ENCODE assay signal across 8 cellular contexts in genomic region chr3:150183619-150184425, GRCh38.
DNase-seq lines count a peak whose midpoint lies in the region; ATAC-seq, FAIRE-seq and TF ChIP-seq lines count a peak whose summit lies in the region.

No MANE protein-coding gene starts in this region.

- peak; percentile 96 for ATAC-seq in right cardiac atrium

- no peak for TF ChIP-seq EP300 in SK-N-SH (IDR thresholded peaks at IDR 0.05; ENCODE audit: borderline replicate concordance in 1 of 2, low read depth in 1 of 2, low read length in 1 of 2)

- no peak overlapping the region for H3K27ac Mint-ChIP-seq in progenitor cell of endocrine pancreas

- peak; percentile 88 for FAIRE-seq in G401.6 (lab: Jason Lieb, UNC)

- peak overlapping the region; percentile 74 for H3K4me2 ChIP-seq in SK-N-SH

- H3K36me3 Mint-ChIP-seq in progenitor cell of endocrine pancreas (ENCODE audit: insufficient read depth) = no peaks in the 10 kb centered on the region

- H3K9me2 ChIP-seq in SK-N-SH = no peaks in the 10 kb centered on the region

- peak overlapping the region; percentile 82 for H2AFZ ChIP-seq in SK-N-SH (ENCODE audit: low read depth)

- peak overlapping the region; percentile 37 for H3K4me3 ChIP-seq in HEK293 (ENCODE audit: low read depth, low read length)
- peak overlapping the region; percentile 42 to 44 for H3K4me3 ChIP-seq in SK-N-SH (ENCODE audit: low read depth in 2 of 2, low read length in 1 of 2)
- H3K4me3 ChIP-seq in ascending aorta = peak overlapping the region; percentile 48 to 60
- peak overlapping the region; percentile 62 for H3K4me3 ChIP-seq in right cardiac atrium (ENCODE audit: low read length)

- peaks cover 8% of the 10 kb centered on the region for H3K4me1 Mint-ChIP-seq in progenitor cell of endocrine pancreas (ENCODE audit: low read depth)

- peak; percentile 85 for DNase-seq in NAMALWA (ENCODE audit: low spot score)
- peak; percentile 63 for DNase-seq in SK-N-SH
- peak in 1 of 2 donors; percentile 80 for DNase-seq in ascending aorta (ENCODE audit: low spot score in 2 of 2)
- DNase-seq in right cardiac atrium = peak; percentile 74 to 84 (median 84)
- DNase-seq in progenitor cell of endocrine pancreas (ENCODE audit: low spot score, unreplicated experiment) = peak; percentile 40
- DNase-seq in effector CD8-positive, alpha-beta T cell (lab: John Stamatoyannopoulos, UW) = no peak

- no peaks in the 10 kb centered on the region for H4K20me1 ChIP-seq in SK-N-SH (ENCODE audit: insufficient read depth)

- no peaks in the 10 kb centered on the region for H3K4me1 ChIP-seq in HEK293 (ENCODE audit: control insufficient read depth, insufficient read depth, low read length)
- peaks cover 5 to 15% of the 10 kb centered on the region in 2 experiments; a peak in 2 of 4 replicates for H3K4me1 ChIP-seq in SK-N-SH (ENCODE audit: control insufficient read depth in 1 of 2, insufficient read depth in 2 of 2, low read depth in 1 of 2, low read length in 1 of 2)
- peaks cover 0 to 2% of the 10 kb centered on the region in 2 donors for H3K4me1 ChIP-seq in ascending aorta
- H3K4me1 ChIP-seq in right cardiac atrium (ENCODE audit: control insufficient read depth, insufficient read depth, low read length) = no peaks in the 10 kb centered on the region

- CTCF ChIA-PET in HEK293 (lab: Yijun Ruan, JAX) = interaction anchor here (0.5 to 2.8 kb wide), 30 partner anchors 9 to 1959 kb away, joined by 3 to 31 read pairs (median 3); partner anchors contain the start of gene PFN2
- CTCF ChIA-PET in SK-N-SH (lab: Yijun Ruan, JAX) = interaction anchor here (0.6 to 3.2 kb wide), 58 partner anchors 9 to 686 kb away, joined by 3 to 134 read pairs (median 4); partner anchors contain the start of gene PFN2

- no peak overlapping the region for H3K4me3 Mint-ChIP-seq in progenitor cell of endocrine pancreas (ENCODE audit: low read depth)

- POLR2A ChIA-PET in HEK293 (lab: Yijun Ruan, JAX) (interaction anchor here (0.6 kb wide), 1 partner anchor 214 kb away, joined by 3 read pairs; no protein-coding TSS in a partner anchor), SK-N-SH (lab: Yijun Ruan, JAX) (interaction anchor here (0.7 to 1.5 kb wide), 3 partner anchors 9 to 304 kb away, joined by 3 to 7 read pairs (median 3); partner anchors contain the start of gene PFN2)

- intact Hi-C loops in ascending aorta (cut with DNase I) (loop anchor here (1.0 to 10.0 kb wide), 2 partner anchors 215 to 249 kb away; no protein-coding TSS in a partner anchor), right cardiac atrium (cut with DNase I) (loop anchor here (2.0 to 5.0 kb wide), 3 partner anchors 213 to 217 kb away; partner anchors contain the start of gene PFN2 (in 1 of the 4))

- H3K27me3 Mint-ChIP-seq in progenitor cell of endocrine pancreas = peaks cover 8% of the 10 kb centered on the region

- 9% methylated on average over 22 of the region's 22 CpGs for WGBS in SK-N-SH (ENCODE audit: low lambda C conversion rate)
- 5% methylated on average over 22 of the region's 22 CpGs for WGBS in right cardiac atrium

- TF ChIP-seq RAD21 in SK-N-SH (IDR thresholded peaks at IDR 0.05; ENCODE audit: low read length) = peak; percentile 90

- peak overlapping the region; percentile 50; the same call in 1 of the 2 replicates for H3K9ac ChIP-seq in SK-N-SH

- H3F3A ChIP-seq in SK-N-SH (replicated peaks; ENCODE audit: insufficient read depth) = peaks cover 18% of the 10 kb centered on the region

- peaks cover 10% of the 10 kb centered on the region for H3K9me3 Mint-ChIP-seq in progenitor cell of endocrine pancreas (ENCODE audit: low read depth)

- no peak overlapping the region for H3K27ac ChIP-seq in HEK293 (ENCODE audit: extremely low read depth, low read depth, low read length)
- peak overlapping the region; percentile 62 to 73; a peak in 3 of 4 replicates for H3K27ac ChIP-seq in SK-N-SH (ENCODE audit: low read depth in 2 of 2, low read length in 1 of 2)
- peak overlapping the region; percentile 57 to 69 for H3K27ac ChIP-seq in ascending aorta
- peak overlapping the region; percentile 51 for H3K27ac ChIP-seq in right cardiac atrium (ENCODE audit: low read length)

- H3K36me3 ChIP-seq in HEK293 (ENCODE audit: control insufficient read depth in 2 of 2, insufficient read depth in 1 of 2, low read length in 2 of 2) = no peaks in the 10 kb centered on the region
- H3K36me3 ChIP-seq in SK-N-SH (replicated peaks in 1 of 2; ENCODE audit: control insufficient read depth in 1 of 2, insufficient read depth in 2 of 2, low read length in 1 of 2) = peaks cover 0 to 6% of the 10 kb centered on the region in 2 experiments
- H3K36me3 ChIP-seq in ascending aorta = no peaks in the 10 kb centered on the region

- H3K79me2 ChIP-seq in SK-N-SH (ENCODE audit: insufficient read depth) = no peaks in the 10 kb centered on the region

- no peaks in the 10 kb centered on the region for H3K9me3 ChIP-seq in HEK293 (ENCODE audit: control insufficient read depth, insufficient read depth, low read depth, low read length)
- no peaks in the 10 kb centered on the region for H3K9me3 ChIP-seq in SK-N-SH
- peaks cover 0 to 4% of the 10 kb centered on the region in 2 donors for H3K9me3 ChIP-seq in ascending aorta
- H3K9me3 ChIP-seq in right cardiac atrium (ENCODE audit: control insufficient read depth, low read length) = no peaks in the 10 kb centered on the region

- no peaks in the 10 kb centered on the region for H3K27me3 ChIP-seq in SK-N-SH (ENCODE audit: insufficient read depth)
- H3K27me3 ChIP-seq in ascending aorta = no peaks in the 10 kb centered on the region
- H3K27me3 ChIP-seq in right cardiac atrium (ENCODE audit: control insufficient read depth, insufficient read depth) = no peaks in the 10 kb centered on the region

- TF ChIP-seq CTCF in HEK293 (tag by site-specific recombination; IDR thresholded peaks at IDR 0.05) (peak; percentile 51; the same call in 1 of the 2 replicates), SK-N-SH (IDR thresholded peaks at IDR 0.05) (peak; percentile 74), ascending aorta (IDR thresholded peaks at IDR 0.05) (peak; percentile 46 to 79 (median 61)), progenitor cell of endocrine pancreas (IDR thresholded peaks at IDR 0.05; ENCODE audit: unreplicated experiment) (peak; percentile 70)

TF ChIP-seq in HEK293, 187 proteins besides CTCF, POLR2A, EP300 and RAD21 (continues in another document):
- TF ChIP-seq ZNF292 (tag by site-specific recombination; IDR thresholded peaks at IDR 0.05; ENCODE audit: borderline replicate concordance, low read depth) = no peak
- TF ChIP-seq ZNF692 (tag by site-specific recombination; IDR thresholded peaks at IDR 0.05) = peak; percentile 98
- no peak for TF ChIP-seq ZNF398 (tag by site-specific recombination; IDR thresholded peaks at IDR 0.05)

TF ChIP-seq in SK-N-SH, 30 proteins besides CTCF, POLR2A, EP300 and RAD21:
- TF ChIP-seq MEF2A (IDR thresholded peaks at IDR 0.05; ENCODE audit: borderline replicate concordance, low read depth) = no peak
- TF ChIP-seq YY1 (IDR thresholded peaks at IDR 0.05; ENCODE audit: low read depth) = no peak
- peak; percentile 62; the same call in 1 of the 2 replicates for TF ChIP-seq MXI1 (IDR thresholded peaks at IDR 0.05; ENCODE audit: low read depth, low read length)
- 0 out of 2 replicates have a peak, but pooled peaks have one; percentile 27 for TF ChIP-seq RCOR1 (IDR thresholded peaks at IDR 0.05; ENCODE audit: low read length)
- TF ChIP-seq CHD2 (IDR thresholded peaks at IDR 0.05; ENCODE audit: low read length, partially characterized antibody) = peak; percentile 10
- no peak for TF ChIP-seq FOSL2 (IDR thresholded peaks at IDR 0.05; ENCODE audit: borderline replicate concordance, low read depth)
- TF ChIP-seq SMC3 (IDR thresholded peaks at IDR 0.05; ENCODE audit: low read depth, low read length) = peak; percentile 93
- TF ChIP-seq TCF12 (IDR thresholded peaks at IDR 0.05) = peak; percentile 25; the same call in 1 of the 2 replicates
- no peak for TF ChIP-seq TAF1 (IDR thresholded peaks at IDR 0.05; ENCODE audit: borderline replicate concordance, low read depth, low read length)
- TF ChIP-seq MAX (IDR thresholded peaks at IDR 0.05; ENCODE audit: low read depth) = peak; percentile 77; the same call in 1 of the 2 replicates
